Comparison of ENCODE assay signal across 1 cellular context in the genomic region with DNA sequence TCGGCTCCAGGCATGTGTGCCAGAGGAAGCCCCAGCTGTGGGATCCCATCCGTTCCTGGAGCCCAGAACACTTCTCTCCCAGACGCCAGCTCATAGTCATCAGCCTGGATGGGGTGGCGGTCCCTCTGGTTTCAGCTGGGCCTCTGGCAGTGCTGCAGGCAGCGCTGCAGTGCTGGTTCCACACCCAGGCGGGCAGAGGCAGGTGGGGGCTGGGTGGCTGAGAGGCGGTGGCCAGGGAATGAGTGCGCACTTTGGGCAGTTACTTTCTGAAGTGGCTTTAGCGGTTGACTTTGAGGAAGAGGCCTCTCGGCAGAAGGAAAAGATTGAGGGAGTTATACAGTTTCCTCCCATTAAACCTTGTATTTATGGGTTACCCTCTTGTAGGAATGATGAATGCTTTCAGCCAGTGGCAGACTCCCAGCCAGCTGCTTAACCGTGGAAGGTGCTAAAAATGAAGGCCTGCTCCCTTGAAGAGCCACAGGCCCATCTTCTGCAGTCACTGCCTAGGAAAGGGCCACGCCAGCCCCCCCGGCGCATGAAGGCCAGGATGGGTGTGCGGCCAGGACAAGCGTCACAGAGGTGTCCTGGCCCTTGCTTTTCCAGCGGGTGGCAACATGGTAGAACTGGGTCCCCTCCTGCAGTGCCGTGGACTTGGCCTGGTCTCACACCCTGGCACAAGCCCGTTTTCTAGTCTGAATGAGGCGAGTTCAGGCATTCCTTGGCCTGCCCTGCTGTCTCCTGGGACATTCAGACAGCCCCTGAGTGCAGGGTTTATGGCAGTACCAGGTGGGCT.
TF ChIP-seq lines count a peak whose summit lies in the region.

No MANE protein-coding gene starts in this region.

TF ChIP-seq in IMR-90, 13 proteins besides CTCF, POLR2A, EP300 and RAD21 (continued from another document):
- no peak for TF ChIP-seq BHLHE40 (IDR thresholded peaks at IDR 0.05; ENCODE audit: low read depth, low read length)
- no peak for TF ChIP-seq MAFK (IDR thresholded peaks at IDR 0.05; ENCODE audit: low read depth, low read length)
- TF ChIP-seq RFX5 (IDR thresholded peaks at IDR 0.05; ENCODE audit: low read depth, low read length): no peak
- TF ChIP-seq, protein P1, sequence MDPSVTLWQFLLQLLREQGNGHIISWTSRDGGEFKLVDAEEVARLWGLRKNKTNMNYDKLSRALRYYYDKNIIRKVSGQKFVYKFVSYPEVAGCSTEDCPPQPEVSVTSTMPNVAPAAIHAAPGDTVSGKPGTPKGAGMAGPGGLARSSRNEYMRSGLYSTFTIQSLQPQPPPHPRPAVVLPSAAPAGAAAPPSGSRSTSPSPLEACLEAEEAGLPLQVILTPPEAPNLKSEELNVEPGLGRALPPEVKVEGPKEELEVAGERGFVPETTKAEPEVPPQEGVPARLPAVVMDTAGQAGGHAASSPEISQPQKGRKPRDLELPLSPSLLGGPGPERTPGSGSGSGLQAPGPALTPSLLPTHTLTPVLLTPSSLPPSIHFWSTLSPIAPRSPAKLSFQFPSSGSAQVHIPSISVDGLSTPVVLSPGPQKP (IDR thresholded peaks at IDR 0.05; ENCODE audit: borderline replicate concordance, low read depth, low read length): no peak
